ENCODE assay signal across 8 cellular contexts in genomic region chr11:126063510-126063858, GRCh38. TPM values are rescaled to one million over a fixed set of nuclear protein-coding genes. Genes with fewer than 3 reads are reported as not detected.
DNase-seq lines count a peak whose midpoint lies in the region; ATAC-seq, FAIRE-seq and TF ChIP-seq lines count a peak whose summit lies in the region.

No MANE protein-coding gene starts in this region.

- H3K79me2 ChIP-seq in HepG2 (ENCODE audit: insufficient read depth, low read length) = peaks cover 16% of the 10 kb centered on the region

- no TSS peak for BruUV-seq in HepG2 (replicated peaks; lab: Mats Ljungman, UMichigan)

- TF ChIP-seq POLR2A in HepG2 (IDR thresholded peaks at IDR 0.05; ENCODE audit: insufficient read depth in 1 of 2, low read depth in 2 of 2, low read length in 2 of 2) (no peak), testis (IDR thresholded peaks at IDR 0.05) (no peak)

- H3K9ac ChIP-seq in adipocyte (ENCODE audit: low read length) = peak overlapping the region; percentile 41
- peak overlapping the region; percentile 37; the same call in 1 of the 2 replicates for H3K9ac ChIP-seq in HepG2 (ENCODE audit: insufficient read depth, low read depth, low read length)

- 4% methylated on average over 10 of the region's 10 CpGs for WGBS in HepG2 (ENCODE audit: low lambda C conversion rate)
- 7 to 11% methylated on average over 10 of the region's 10 CpGs for WGBS in testis, 2 donors

- H3K4me1 Mint-ChIP-seq in activated CD4-positive, alpha-beta T cell treated with anti-CD3 and anti-CD28 coated beads, Interleukin-2, amount 10 ng/mL, durations not matched to agents 7 days and 5 days = peaks cover 10% of the 10 kb centered on the region

- H3K4me2 ChIP-seq in HepG2 (ENCODE audit: low read depth, low read length) = peak overlapping the region; percentile 77

- no peak for FAIRE-seq in HepG2 (lab: Jason Lieb, UNC)

- H3K9me3 ChIP-seq in adipocyte (ENCODE audit: control insufficient read depth, low read length) = no peaks in the 10 kb centered on the region
- no peaks in the 10 kb centered on the region for H3K9me3 ChIP-seq in HepG2 (ENCODE audit: low read length)
- H3K9me3 ChIP-seq in testis = no peaks in the 10 kb centered on the region

- H3K27ac ChIP-seq in HepG2 (ENCODE audit: extremely low read length, insufficient read depth, low read length) = peak overlapping the region; percentile 100
- H3K27ac ChIP-seq in testis = peak overlapping the region in 1 of 2 donors; percentile 79

- ATAC-seq in HepG2 = peak; percentile 45
- ATAC-seq in HG02571 (IDR thresholded peaks at IDR 0.05; ENCODE audit: unreplicated experiment) = no peak
- no peak for ATAC-seq in esophagus mucosa

- CTCF ChIA-PET in activated CD4-positive, alpha-beta T cell treated with anti-CD3 and anti-CD28 coated beads, Interleukin-2, amount 10 ng/mL, durations not matched to agents 7 days and 5 days (lab: Charles Lee) = no interaction called here
- CTCF ChIA-PET in HepG2 (lab: Yijun Ruan, JAX; ENCODE audit: low intra/inter-chr PET ratio, low total read pairs) = interaction anchor here (0.6 kb wide), 1 partner anchor 120 kb away, joined by 3 read pairs; no protein-coding TSS in a partner anchor

- H3K36me3 Mint-ChIP-seq in activated CD4-positive, alpha-beta T cell treated with anti-CD3 and anti-CD28 coated beads, Interleukin-2, amount 10 ng/mL, durations not matched to agents 7 days and 5 days (ENCODE audit: low read depth) = no peaks in the 10 kb centered on the region

- no peak for TF ChIP-seq EP300 in HepG2 (IDR thresholded peaks at IDR 0.05; ENCODE audit: low read depth in 2 of 2, low read length in 2 of 2)
- no peak for TF ChIP-seq EP300 in HepG2 (CRISPR knock-in tag; IDR thresholded peaks at IDR 0.05; ENCODE audit: borderline replicate concordance)

- H3K36me3 ChIP-seq in adipocyte (ENCODE audit: control insufficient read depth, insufficient read depth, low read length, severe bottlenecking) (no peaks in the 10 kb centered on the region), HepG2 (replicated peaks in 1 of 2; ENCODE audit: control insufficient read depth in 1 of 2, insufficient read depth in 2 of 2, low read length in 2 of 2) (no peaks in the 10 kb centered on the region), testis (ENCODE audit: low read depth, missing control alignments) (no peaks in the 10 kb centered on the region)

- H3K4me1 ChIP-seq in adipocyte (ENCODE audit: control insufficient read depth, insufficient read depth, low read length) (peaks cover 28% of the 10 kb centered on the region), HepG2 (ENCODE audit: insufficient read depth, low read length) (peaks cover 47% of the 10 kb centered on the region), testis (peaks cover 14% of the 10 kb centered on the region)

- TF ChIP-seq CTCF in HepG2 (CRISPR knock-in tag; IDR thresholded peaks at IDR 0.05) = no peak
- no peak for TF ChIP-seq CTCF in testis (IDR thresholded peaks at IDR 0.05)

- H3K4me3 ChIP-seq in adipocyte (ENCODE audit: low read length) = peak overlapping the region; percentile 84
- peak overlapping the region; percentile 56 to 80 (median 67) for H3K4me3 ChIP-seq in HepG2 (replicated peaks in 1 of 3; ENCODE audit: insufficient read depth in 1 of 3, low read depth in 2 of 3, low read length in 3 of 3)
- H3K4me3 ChIP-seq in testis = peak overlapping the region; percentile 77 to 82

- H3K27me3 Mint-ChIP-seq in activated CD4-positive, alpha-beta T cell treated with anti-CD3 and anti-CD28 coated beads, Interleukin-2, amount 10 ng/mL, durations not matched to agents 7 days and 5 days = peaks cover 53% of the 10 kb centered on the region

- no peak overlapping the region for H2AFZ ChIP-seq in HepG2 (ENCODE audit: low read length)

- no peaks in the 10 kb centered on the region for H4K20me1 ChIP-seq in HepG2 (ENCODE audit: insufficient read depth, low read length)

- no peak for DNase-seq in activated CD4-positive, alpha-beta T cell treated with anti-CD3 and anti-CD28 coated beads, Interleukin-2, amount 10 ng/mL, durations not matched to agents 7 days and 5 days
- DNase-seq in activated CD4-positive, alpha-beta T cell treated with anti-CD3 and anti-CD28 coated beads for 4 hours = no peak
- DNase-seq in adipocyte (ENCODE audit: low read depth) (no peak), HepG2 (ENCODE audit: low spot score) (no peak), testis (no peak), UCSD-AML1 (lab: John Stamatoyannopoulos, UW; ENCODE audit: unreplicated experiment) (no peak)

- no peak for TF ChIP-seq RAD21 in HepG2 (CRISPR knock-in tag; IDR thresholded peaks at IDR 0.05)

- in situ Hi-C loops in HepG2 (cut with HindIII; ENCODE audit: extremely low pct_ligation_motif_present, low pct_unique_long_range_greater_than_20kb) = loop anchor here (5.0 to 10.0 kb wide), 2 partner anchors 121 to 131 kb away; no protein-coding TSS in a partner anchor

- H3K27me3 ChIP-seq in adipocyte (replicated peaks; ENCODE audit: control insufficient read depth, insufficient read depth, low read length) = no peaks in the 10 kb centered on the region
- H3K27me3 ChIP-seq in HepG2 (ENCODE audit: control insufficient read depth in 1 of 2, insufficient read depth in 2 of 2, low read length in 2 of 2) = no peaks in the 10 kb centered on the region
- no peaks in the 10 kb centered on the region for H3K27me3 ChIP-seq in testis

- H3K27ac Mint-ChIP-seq in activated CD4-positive, alpha-beta T cell treated with anti-CD3 and anti-CD28 coated beads, Interleukin-2, amount 10 ng/mL, durations not matched to agents 7 days and 5 days = peak overlapping the region; percentile 98

- peak overlapping the region; percentile 71 for H3K4me3 Mint-ChIP-seq in activated CD4-positive, alpha-beta T cell treated with anti-CD3 and anti-CD28 coated beads, Interleukin-2, amount 10 ng/mL, durations not matched to agents 7 days and 5 days

- intact Hi-C loops in HepG2 (cut with micrococcal nuclease; ENCODE audit: unreplicated experiment) (loop anchor here (2.0 to 5.0 kb wide), 5 partner anchors 25 to 123 kb away; no protein-coding TSS in a partner anchor), testis (cut with DNase I; ENCODE audit: low total_unique reads) (no loop called here)

- POLR2A ChIA-PET in activated CD4-positive, alpha-beta T cell treated with anti-CD3 and anti-CD28 coated beads, Interleukin-2, amount 10 ng/mL, durations not matched to agents 7 days and 5 days (lab: Charles Lee) = no interaction called here
- POLR2A ChIA-PET in HepG2 (lab: Yijun Ruan, JAX) = interaction anchor here (1.0 to 1.4 kb wide), 3 partner anchors 21 to 130 kb away, joined by 3 to 4 read pairs (median 3); no protein-coding TSS in a partner anchor

- H3K9me3 Mint-ChIP-seq in activated CD4-positive, alpha-beta T cell treated with anti-CD3 and anti-CD28 coated beads, Interleukin-2, amount 10 ng/mL, durations not matched to agents 7 days and 5 days = no peaks in the 10 kb centered on the region

TF ChIP-seq in HepG2, 621 proteins besides CTCF, POLR2A, EP300 and RAD21:
- TF ChIP-seq NFIC (IDR thresholded peaks at IDR 0.05; ENCODE audit: low read length) = peak; percentile 16; the same call in 1 of the 2 replicates
- TF ChIP-seq POLR2AphosphoS5 (IDR thresholded peaks at IDR 0.05; ENCODE audit: low read depth, low read length) = peak; percentile 66; the same call in 1 of the 2 replicates
- TF ChIP-seq CREM (IDR thresholded peaks at IDR 0.05) = 0 out of 2 replicates have a peak, but pooled peaks have one; percentile 5
- no peak for TF ChIP-seq CREM (CRISPR knock-in tag; IDR thresholded peaks at IDR 0.05)
- TF ChIP-seq CCAR2 (optimal IDR thresholded peaks at IDR 0.05; ENCODE audit: low read depth, low read length) = no peak
- no peak for TF ChIP-seq TCF7 (IDR thresholded peaks at IDR 0.05; ENCODE audit: low read depth)
- TF ChIP-seq SALL1 (CRISPR knock-in tag; IDR thresholded peaks at IDR 0.05) = 0 out of 2 replicates have a peak, but pooled peaks have one; percentile 5
- 0 out of 2 replicates have a peak, but pooled peaks have one; percentile 1 for TF ChIP-seq KLF9 (CRISPR knock-in tag; IDR thresholded peaks at IDR 0.05; ENCODE audit: low read depth)
- TF ChIP-seq STAG1 (CRISPR knock-in tag; IDR thresholded peaks at IDR 0.05) = 0 out of 2 replicates have a peak, but pooled peaks have one; percentile 8
- TF ChIP-seq HNF4A (CRISPR knock-in tag; IDR thresholded peaks at IDR 0.05) = peak; percentile 45

RNA-seq across cellular contexts. Expression of gene CDON, which starts 0.8 kb away (rescaled TPM):
- 1 to 10 TPM; 2.6 to 3.4 TPM for total RNA-seq in activated CD4-positive, alpha-beta T cell treated with anti-CD3 and anti-CD28 coated beads, Interleukin-2, amount 10 ng/mL, durations not matched to agents 7 days and 5 days
- total RNA-seq in HepG2 (2016; rRNA removed; fragmentation: Illumina TruSeq; extraction: Trizol) = 8.4 and 12.8 TPM in 2 replicates
- total RNA-seq in HepG2 (2016; cell fraction: cytosol; rRNA removed; fragmentation: Illumina TruSeq; extraction: Trizol; ENCODE audit: low read depth) = 5.5 and 5.6 TPM in 2 replicates
- total RNA-seq in HepG2 (2016; cell fraction: insoluble cytoplasmic fraction; rRNA removed; fragmentation: Illumina TruSeq; extraction: Trizol) = 7.2 and 12.2 TPM in 2 replicates
- 8.7 and 10.6 TPM in 2 replicates for total RNA-seq in HepG2 (2016; cell fraction: membrane; rRNA removed; fragmentation: Illumina TruSeq; extraction: Trizol)
- total RNA-seq in HepG2 (2016; cell fraction: nucleus; rRNA removed; fragmentation: Illumina TruSeq; extraction: Trizol) = 19.7 and 22.7 TPM in 2 replicates
- 7.4 and 9.6 TPM in 2 replicates for polyA plus RNA-seq in HepG2 (2011; rRNA removed)
- 5.5 and 6.9 TPM in 2 replicates for polyA plus RNA-seq in HepG2 (2011; cell fraction: cytosol; rRNA removed)
- polyA plus RNA-seq in HepG2 (2011; cell fraction: nucleus; rRNA removed) = 10.3 and 11.2 TPM in 2 replicates
- polyA plus RNA-seq in HepG2 (2012) = 9.3 and 10.1 TPM in 2 replicates
- polyA plus RNA-seq in HepG2 (2016; cell fraction: cytosol; fragmentation: Illumina TruSeq; extraction: Trizol; ENCODE audit: low read depth) = 0.72 and 1.7 TPM in 2 replicates
- polyA plus RNA-seq in HepG2 (2016; cell fraction: insoluble cytoplasmic fraction; fragmentation: Illumina TruSeq; extraction: Trizol; ENCODE audit: low read depth) = 3.3 and 4.5 TPM in 2 replicates
- polyA plus RNA-seq in HepG2 (2016; cell fraction: membrane; fragmentation: Illumina TruSeq; extraction: Trizol; ENCODE audit: low read depth) = 1.6 and 1.9 TPM in 2 replicates
- 15.3 and 16.2 TPM in 2 replicates for polyA plus RNA-seq in HepG2 (2016; cell fraction: nucleus; fragmentation: Illumina TruSeq; extraction: Trizol; ENCODE audit: insufficient read depth, low read depth)
- 12.8 and 28.4 TPM in 2 replicates for polyA minus RNA-seq in HepG2 (2011; rRNA and poly(A)+ RNA removed; ENCODE audit: low replicate concordance)
- 14.0 and 17.1 TPM in 2 replicates for polyA minus RNA-seq in HepG2 (2011; cell fraction: cytosol; rRNA and poly(A)+ RNA removed)
- polyA minus RNA-seq in HepG2 (2011; cell fraction: nucleus; rRNA and poly(A)+ RNA removed) = 27.6 and 31.0 TPM in 2 replicates
- 10 to 100 TPM; 23.9 to 27.7 TPM for total RNA-seq in testis
- polyA plus RNA-seq in testis (ENCODE audit: insufficient read depth, low read depth, low replicate concordance) = 20.6 TPM
- total RNA-seq in esophagus mucosa = 2.4 TPM
